In genomic region chr20:2814587-2815051, GRCh38 we compare ENCODE assay signal across 11 cellular contexts. TPM values are rescaled to one million over a fixed set of nuclear protein-coding genes. Genes with fewer than 3 reads are reported as not detected.
DNase-seq lines count a peak whose midpoint lies in the region; ATAC-seq, FAIRE-seq and TF ChIP-seq lines count a peak whose summit lies in the region.
"Had no signal": no experiment of that assay in that cellular context is flagged by ENCODE, and none has a peak within 500 bp of the region (broad histone marks: within the 10 kb centered on the region; RNA-seq: fewer than 3 reads in every experiment).

A gene with protein sequence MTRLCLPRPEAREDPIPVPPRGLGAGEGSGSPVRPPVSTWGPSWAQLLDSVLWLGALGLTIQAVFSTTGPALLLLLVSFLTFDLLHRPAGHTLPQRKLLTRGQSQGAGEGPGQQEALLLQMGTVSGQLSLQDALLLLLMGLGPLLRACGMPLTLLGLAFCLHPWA (plus strand): TSS chr20:2814987. CDS start chr20:2815185, 198 bp downstream.

- intact Hi-C loops in kidney (cut with DNase I), result no loop called here
- intact Hi-C loops in activated CD4-positive, alpha-beta T cell treated with anti-CD3 and anti-CD28 coated beads for 36 hours (cut with DNase I, micrococcal nuclease), result no loop called here

- FAIRE-seq in kidney (lab: Jason Lieb, UNC), result no peak

- no peaks in the 10 kb centered on the region for H3K4me1 ChIP-seq in kidney (ENCODE audit: control insufficient read depth in 1 of 2, insufficient read depth in 1 of 2, low read depth in 1 of 2, low read length in 2 of 2)

- DNase-seq in AG04450 (ENCODE audit: low read depth, low spot score), result peak; percentile 93
- peak; percentile 92 for DNase-seq in astrocyte of the cerebellum (ENCODE audit: low read depth)
- peak; percentile 80 for DNase-seq in kidney
- DNase-seq in activated CD4-positive, alpha-beta T cell treated with anti-CD3 and anti-CD28 coated beads for 36 hours, result no peak

- no peaks in the 10 kb centered on the region for H3K4me1 Mint-ChIP-seq in activated CD4-positive, alpha-beta T cell treated with anti-CD3 and anti-CD28 coated beads for 36 hours

- H3K27ac ChIP-seq in AG04450 (ENCODE audit: low read depth, low read length), result peak within 1 kb of the TSS; percentile 88
- H3K27ac ChIP-seq in kidney (ENCODE audit: low read depth in 2 of 2, low read length in 2 of 2), result no peak within 1 kb of the TSS

- no peaks in the 10 kb centered on the region for H3K27me3 ChIP-seq in AG04450 (ENCODE audit: control insufficient read depth, insufficient read depth, low read length)

- H3K9me3 Mint-ChIP-seq in activated CD4-positive, alpha-beta T cell treated with anti-CD3 and anti-CD28 coated beads for 36 hours (ENCODE audit: low read depth), result peaks cover 2% of the 10 kb centered on the region

- POLR2A ChIA-PET in AG04450 (lab: Yijun Ruan, JAX), result no interaction called here
- POLR2A ChIA-PET in activated CD4-positive, alpha-beta T cell treated with anti-CD3 and anti-CD28 coated beads for 36 hours (lab: Charles Lee), result no interaction called here

- H3K4me3 ChIP-seq in AG04450 (ENCODE audit: low read depth, low read length) (no peak within 1 kb of the TSS), astrocyte of the cerebellum (ENCODE audit: low read depth, low read length) (no peak within 1 kb of the TSS), kidney (ENCODE audit: low read length in 2 of 2) (no peak within 1 kb of the TSS)
- H3K4me3 ChIP-seq: skin epidermis had no signal

- TF ChIP-seq CTCF in AG04450 (IDR thresholded peaks at IDR 0.05; ENCODE audit: low read depth, low read length) (no peak), astrocyte of the cerebellum (IDR thresholded peaks at IDR 0.05; ENCODE audit: low read depth, low read length, missing control alignments) (no peak), kidney (IDR thresholded peaks at IDR 0.05; ENCODE audit: borderline replicate concordance, extremely low read depth, insufficient read depth) (no peak)

- TF ChIP-seq EP300 in Ishikawa (IDR thresholded peaks at IDR 0.05; ENCODE audit: borderline replicate concordance), result no peak

- H3K27me3 Mint-ChIP-seq in activated CD4-positive, alpha-beta T cell treated with anti-CD3 and anti-CD28 coated beads for 36 hours, result peaks cover 29% of the 10 kb centered on the region

- H3K9me3 ChIP-seq in AG04450 (ENCODE audit: control insufficient read depth, insufficient read depth, low read length) (peaks cover 1% of the 10 kb centered on the region), kidney (ENCODE audit: control insufficient read depth in 1 of 2, low read length in 2 of 2) (peaks cover 3 to 5% of the 10 kb centered on the region in 2 donors)

- no peak within 1 kb of the TSS for H3K4me3 Mint-ChIP-seq in activated CD4-positive, alpha-beta T cell treated with anti-CD3 and anti-CD28 coated beads for 36 hours
- H3K4me3 Mint-ChIP-seq: T-helper 1 cell treated with Interleukin-12 subunit alpha and Interleukin-12 subunit beta and Interleukin-4 antibody, amounts not matched to agents 30 μg/mL and 1 μg/mL, for 36 hours had no signal

- TF ChIP-seq RAD21 in Ishikawa (IDR thresholded peaks at IDR 0.05; ENCODE audit: low read depth), result no peak

- H3K36me3 ChIP-seq in kidney (ENCODE audit: control insufficient read depth in 1 of 2, insufficient read depth in 2 of 2, low read length in 2 of 2), result no peaks in the 10 kb centered on the region

- no peak within 1 kb of the TSS for H3K9ac ChIP-seq in kidney (ENCODE audit: low read length in 2 of 2)

- no peak for ATAC-seq in HG03354 (IDR thresholded peaks at IDR 0.05; ENCODE audit: poor library complexity, severe bottlenecking, unreplicated experiment)
- ATAC-seq in GM21825 (IDR thresholded peaks at IDR 0.05; ENCODE audit: unreplicated experiment), result no peak
- ATAC-seq in GM21381 (IDR thresholded peaks at IDR 0.05; ENCODE audit: unreplicated experiment), result no peak
- ATAC-seq in activated CD4-positive, alpha-beta T cell treated with anti-CD3 and anti-CD28 coated beads for 36 hours, result no peak

- in situ Hi-C loops in astrocyte of the cerebellum (cut with HindIII; ENCODE audit: low sequenced_read_pairs), result no loop called here

- no peak within 1 kb of the TSS for H3K27ac Mint-ChIP-seq in activated CD4-positive, alpha-beta T cell treated with anti-CD3 and anti-CD28 coated beads for 36 hours
- H3K27ac Mint-ChIP-seq: T-helper 1 cell treated with Interleukin-12 subunit alpha and Interleukin-12 subunit beta and Interleukin-4 antibody, amounts not matched to agents 30 μg/mL and 1 μg/mL, for 36 hours had no signal

- CTCF ChIA-PET in AG04450 (lab: Charles Lee), result no interaction called here
- CTCF ChIA-PET in activated CD4-positive, alpha-beta T cell treated with anti-CD3 and anti-CD28 coated beads for 36 hours (lab: Charles Lee), result no interaction called here

- no peaks in the 10 kb centered on the region for H3K36me3 Mint-ChIP-seq in activated CD4-positive, alpha-beta T cell treated with anti-CD3 and anti-CD28 coated beads for 36 hours (ENCODE audit: low read depth)

TF ChIP-seq in Ishikawa, 13 proteins besides CTCF, POLR2A, EP300 and RAD21:
- TF ChIP-seq NFIC (IDR thresholded peaks at IDR 0.05) (peak; percentile 34; the same call in 1 of the 2 replicates), YY1 (IDR thresholded peaks at IDR 0.05; ENCODE audit: low read depth) (no peak)

RNA-seq across cellular contexts. Expression of the gene that starts here (rescaled TPM):
- not detected in 2 replicates for polyA plus RNA-seq in AG04450 (2011; rRNA removed)
- 0.46 TPM in 1 of 2 replicates, not detected in the other for polyA minus RNA-seq in AG04450 (2011; rRNA and poly(A)+ RNA removed)
- not detected for total RNA-seq in kidney
- polyA plus RNA-seq in kidney (ENCODE audit: insufficient read depth, low read depth, low replicate concordance), result not detected
- not detected for total RNA-seq in activated CD4-positive, alpha-beta T cell treated with anti-CD3 and anti-CD28 coated beads for 36 hours
- total RNA-seq: dermis microvascular lymphatic vessel endothelial cell had no signal

Comparison
In these comparisons a context has a peak if more than half of its experiments do, and no peak if none do; other contexts are left out.
1. Peak in DNase-seq and H3K27ac ChIP-seq in AG04450; RNA of the gene not detected or under 1 TPM.
2. Peak in DNase-seq in kidney; RNA of the gene not detected or under 1 TPM.